ENCODE assay signal across 39 cellular contexts in the genomic region with DNA sequence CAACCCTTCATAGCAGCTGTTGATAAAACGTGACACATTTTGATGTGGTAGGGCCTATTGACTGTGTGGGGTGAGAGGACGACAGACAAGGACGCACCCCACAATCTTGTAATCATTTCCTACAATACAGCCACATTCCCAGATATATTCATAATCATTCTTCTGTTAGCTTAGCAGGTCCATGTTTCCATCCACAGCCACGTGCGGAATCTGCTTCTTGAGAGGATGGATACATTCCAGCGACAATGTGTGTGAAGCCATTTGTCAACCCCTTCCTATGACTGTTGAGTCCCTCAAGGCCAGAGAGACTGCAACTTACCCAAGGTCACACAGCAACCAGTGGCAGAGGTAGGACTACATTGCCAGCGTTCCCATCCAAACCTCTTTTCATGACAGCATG.
"Had no signal": no experiment of that assay in that cellular context is flagged by ENCODE, and none has a peak within 500 bp of the region (broad histone marks: within the 10 kb centered on the region; RNA-seq: fewer than 3 reads in every experiment).

No MANE protein-coding gene starts in this region.

- H3K36me3 Mint-ChIP-seq: activated CD4-positive, alpha-beta memory T cell treated with anti-CD3 and anti-CD28 coated beads for 36 hours; activated naive CD4-positive, alpha-beta T cell treated with anti-CD3 and anti-CD28 coated beads, Interleukin-2, amount 10 ng/mL, durations not matched to agents 7 days and 5 days; activated naive CD4-positive, alpha-beta T cell treated with anti-CD3 and anti-CD28 coated beads, Interleukin-2, amount 50 U/mL, for 24 hours; activated naive CD8-positive, alpha-beta T cell; activated naive CD8-positive, alpha-beta T cell treated with anti-CD3 and anti-CD28 coated beads, Interleukin-2, amount 10 ng/mL, durations not matched to agents 7 days and 5 days; brain had no signal

- ATAC-seq: activated CD8-positive, alpha-beta T cell treated with anti-CD3 and anti-CD28 coated beads for 36 hours; activated naive CD8-positive, alpha-beta T cell treated with anti-CD3 and anti-CD28 coated beads, Interleukin-2, amount 50 U/mL, for 24 hours; activated T-cell treated with anti-CD3 and anti-CD28 coated beads, Interleukin-2, amount 50 U/mL, for 4 hours; activated T-cell treated with anti-CD3 and anti-CD28 coated beads, Interleukin-2, amount 50 U/mL, for 72 hours; activated T-helper 17 cell treated with anti-CD3 and anti-CD28 coated beads, Interleukin-2, amount 50 U/mL, for 72 hours had no signal

- H3K27me3 ChIP-seq: ascending aorta, cardiac muscle cell had no signal

- H3K4me1 Mint-ChIP-seq: activated B cell treated with CpG ODN at 0.5 μM for 24 hours; activated CD4-positive, alpha-beta T cell treated with anti-CD3 and anti-CD28 coated beads, Interleukin-2, amount 10 ng/mL, durations not matched to agents 24 days and 14 days; activated naive CD4-positive, alpha-beta T cell treated with anti-CD3 and anti-CD28 coated beads, Interleukin-2, amount 10 ng/mL, durations not matched to agents 7 days and 5 days; activated naive CD4-positive, alpha-beta T cell treated with anti-CD3 and anti-CD28 coated beads, Interleukin-2, amount 50 U/mL, for 24 hours; activated naive CD8-positive, alpha-beta T cell treated with anti-CD3 and anti-CD28 coated beads, Interleukin-2, amount 10 ng/mL, durations not matched to agents 7 days and 5 days; activated naive CD8-positive, alpha-beta T cell treated with anti-CD3 and anti-CD28 coated beads, Interleukin-2, amount 50 U/mL, for 24 hours; activated T-helper 17 cell treated with anti-CD3 and anti-CD28 coated beads, Interleukin-2, amount 50 U/mL, for 72 hours; brain; central memory CD8-positive, alpha-beta T cell had no signal

- H3K4me1 ChIP-seq: ascending aorta had no signal

- H3K9me3 ChIP-seq: ascending aorta had no signal

- H3K36me3 ChIP-seq: ascending aorta, cardiac muscle cell had no signal

- H3K27me3 Mint-ChIP-seq: activated B cell treated with CpG ODN at 0.5 μM for 24 hours; activated CD4-positive, alpha-beta memory T cell treated with anti-CD3 and anti-CD28 coated beads for 36 hours; activated CD8-positive, alpha-beta T cell treated with anti-CD3 and anti-CD28 coated beads for 36 hours; activated naive CD4-positive, alpha-beta T cell treated with anti-CD3 and anti-CD28 coated beads, Interleukin-2, amount 50 U/mL, for 24 hours; activated naive CD8-positive, alpha-beta T cell; activated naive CD8-positive, alpha-beta T cell treated with anti-CD3 and anti-CD28 coated beads, Interleukin-2, amount 10 ng/mL, durations not matched to agents 7 days and 5 days; activated naive CD8-positive, alpha-beta T cell treated with anti-CD3 and anti-CD28 coated beads, Interleukin-2, amount 50 U/mL, for 24 hours; activated T-helper 17 cell treated with anti-CD3 and anti-CD28 coated beads, Interleukin-2, amount 50 U/mL, for 72 hours; central memory CD8-positive, alpha-beta T cell had no signal

- H3K4me3 ChIP-seq: ascending aorta, cardiac muscle cell had no signal

- H3K27ac ChIP-seq: ascending aorta, cardiac muscle cell, VCaP had no signal

- H3K9me3 Mint-ChIP-seq: activated B cell treated with CpG ODN at 0.5 μM for 24 hours; activated CD4-positive, alpha-beta memory T cell treated with anti-CD3 and anti-CD28 coated beads for 36 hours; activated CD4-positive, alpha-beta T cell treated with anti-CD3 and anti-CD28 coated beads, Interleukin-2, amount 10 ng/mL, durations not matched to agents 24 days and 14 days; activated CD8-positive, alpha-beta T cell treated with anti-CD3 and anti-CD28 coated beads for 36 hours; activated naive CD4-positive, alpha-beta T cell treated with anti-CD3 and anti-CD28 coated beads, Interleukin-2, amount 10 ng/mL, durations not matched to agents 7 days and 5 days; activated naive CD4-positive, alpha-beta T cell treated with anti-CD3 and anti-CD28 coated beads, Interleukin-2, amount 50 U/mL, for 24 hours; activated naive CD8-positive, alpha-beta T cell treated with anti-CD3 and anti-CD28 coated beads, Interleukin-2, amount 10 ng/mL, durations not matched to agents 7 days and 5 days; activated naive CD8-positive, alpha-beta T cell treated with anti-CD3 and anti-CD28 coated beads, Interleukin-2, amount 50 U/mL, for 24 hours; activated T-cell treated with anti-CD3 and anti-CD28 coated beads, Interleukin-2, amount 50 U/mL, for 4 hours; activated T-cell treated with anti-CD3 and anti-CD28 coated beads, Interleukin-2, amount 50 U/mL, for 72 hours; activated T-helper 1 cell treated with anti-CD3 and anti-CD28 coated beads, Interleukin-12 subunit alpha, Interleukin-12 subunit beta, Interleukin-2, Interleukin-4 antibody, amounts not matched to agents 30 ng/mL and 10 ng/mL and 1 ng/mL, durations not matched to agents 14 hours and 24 hours and 36 hours; activated T-helper 17 cell treated with anti-CD3 and anti-CD28 coated beads, Interleukin-2, amount 50 U/mL, for 72 hours; central memory CD8-positive, alpha-beta T cell; T-helper 1 cell treated with Interleukin-12 subunit alpha and Interleukin-12 subunit beta and Interleukin-4 antibody, amounts not matched to agents 30 μg/mL and 1 μg/mL, for 36 hours; T-helper 2 cell treated with Interferon-gamma antibody and Interleukin-4, amounts not matched to agents 5 μg/mL and 100 μg/mL, for 36 hours had no signal

- FAIRE-seq: bronchial epithelial cell, TTC549 had no signal

- H3K4me3 Mint-ChIP-seq: activated B cell treated with CpG ODN at 0.5 μM for 24 hours; activated CD4-positive, alpha-beta memory T cell treated with anti-CD3 and anti-CD28 coated beads for 36 hours; activated CD4-positive, alpha-beta T cell treated with anti-CD3 and anti-CD28 coated beads, Interleukin-2, amount 10 ng/mL, durations not matched to agents 24 days and 14 days; activated CD8-positive, alpha-beta T cell treated with anti-CD3 and anti-CD28 coated beads for 36 hours; activated naive CD4-positive, alpha-beta T cell treated with anti-CD3 and anti-CD28 coated beads, Interleukin-2, amount 10 ng/mL, durations not matched to agents 7 days and 5 days; activated naive CD4-positive, alpha-beta T cell treated with anti-CD3 and anti-CD28 coated beads, Interleukin-2, amount 50 U/mL, for 24 hours; activated naive CD8-positive, alpha-beta T cell; activated naive CD8-positive, alpha-beta T cell treated with anti-CD3 and anti-CD28 coated beads, Interleukin-2, amount 10 ng/mL, durations not matched to agents 7 days and 5 days; activated naive CD8-positive, alpha-beta T cell treated with anti-CD3 and anti-CD28 coated beads, Interleukin-2, amount 50 U/mL, for 24 hours; activated T-cell treated with anti-CD3 and anti-CD28 coated beads, Interleukin-2, amount 50 U/mL, for 4 hours; activated T-cell treated with anti-CD3 and anti-CD28 coated beads, Interleukin-2, amount 50 U/mL, for 72 hours; activated T-helper 1 cell treated with anti-CD3 and anti-CD28 coated beads, Interleukin-12 subunit alpha, Interleukin-12 subunit beta, Interleukin-2, Interleukin-4 antibody, amounts not matched to agents 30 ng/mL and 10 ng/mL and 1 ng/mL, durations not matched to agents 14 hours and 24 hours and 36 hours; activated T-helper 17 cell treated with anti-CD3 and anti-CD28 coated beads, Interleukin-2, amount 50 U/mL, for 72 hours; brain; central memory CD8-positive, alpha-beta T cell; T-helper 1 cell treated with Interleukin-12 subunit alpha and Interleukin-12 subunit beta and Interleukin-4 antibody, amounts not matched to agents 30 μg/mL and 1 μg/mL, for 36 hours; T-helper 2 cell treated with Interferon-gamma antibody and Interleukin-4, amounts not matched to agents 5 μg/mL and 100 μg/mL, for 36 hours had no signal

- H3K27ac Mint-ChIP-seq: activated B cell treated with CpG ODN at 0.5 μM for 24 hours; activated CD4-positive, alpha-beta memory T cell treated with anti-CD3 and anti-CD28 coated beads for 36 hours; activated CD4-positive, alpha-beta T cell treated with anti-CD3 and anti-CD28 coated beads, Interleukin-2, amount 10 ng/mL, durations not matched to agents 24 days and 14 days; activated CD8-positive, alpha-beta T cell treated with anti-CD3 and anti-CD28 coated beads for 36 hours; activated naive CD4-positive, alpha-beta T cell treated with anti-CD3 and anti-CD28 coated beads, Interleukin-2, amount 10 ng/mL, durations not matched to agents 7 days and 5 days; activated naive CD4-positive, alpha-beta T cell treated with anti-CD3 and anti-CD28 coated beads, Interleukin-2, amount 50 U/mL, for 24 hours; activated naive CD8-positive, alpha-beta T cell; activated naive CD8-positive, alpha-beta T cell treated with anti-CD3 and anti-CD28 coated beads, Interleukin-2, amount 10 ng/mL, durations not matched to agents 7 days and 5 days; activated naive CD8-positive, alpha-beta T cell treated with anti-CD3 and anti-CD28 coated beads, Interleukin-2, amount 50 U/mL, for 24 hours; activated T-cell treated with anti-CD3 and anti-CD28 coated beads, Interleukin-2, amount 50 U/mL, for 72 hours; activated T-helper 1 cell treated with anti-CD3 and anti-CD28 coated beads, Interleukin-12 subunit alpha, Interleukin-12 subunit beta, Interleukin-2, Interleukin-4 antibody, amounts not matched to agents 30 ng/mL and 10 ng/mL and 1 ng/mL, durations not matched to agents 14 hours and 24 hours and 36 hours; activated T-helper 17 cell treated with anti-CD3 and anti-CD28 coated beads, Interleukin-2, amount 50 U/mL, for 72 hours; brain; T-helper 1 cell treated with Interleukin-12 subunit alpha and Interleukin-12 subunit beta and Interleukin-4 antibody, amounts not matched to agents 30 μg/mL and 1 μg/mL, for 36 hours; T-helper 2 cell treated with Interferon-gamma antibody and Interleukin-4, amounts not matched to agents 5 μg/mL and 100 μg/mL, for 36 hours had no signal

- DNase-seq: activated B cell treated with CpG ODN at 0.5 μM for 24 hours; activated CD4-positive, alpha-beta memory T cell treated with anti-CD3 and anti-CD28 coated beads for 36 hours; activated CD4-positive, alpha-beta T cell treated with anti-CD3 and anti-CD28 coated beads for 4 hours; activated CD4-positive, alpha-beta T cell treated with anti-CD3 and anti-CD28 coated beads, Interleukin-2, amount 10 ng/mL, durations not matched to agents 24 days and 14 days; activated CD4-positive, alpha-beta T cell treated with anti-CD3 and anti-CD28 coated beads, Interleukin-2, amount 50 U/mL, for 1 hour; activated CD4-positive, alpha-beta T cell treated with anti-CD3 and anti-CD28 coated beads, Interleukin-2, amount 50 U/mL, for 4 hours; activated CD4-positive, CD25-positive, alpha-beta regulatory T cell treated with anti-CD3 and anti-CD28 coated beads, Interleukin-2, amount 50 U/mL, for 72 hours; activated CD8-positive, alpha-beta memory T cell treated with anti-CD3 and anti-CD28 coated beads, Interleukin-2, amount 50 U/mL, for 4 hours; activated CD8-positive, alpha-beta T cell treated with anti-CD3 and anti-CD28 coated beads for 36 hours; activated effector memory CD4-positive, alpha-beta T cell treated with Interleukin-2 at 50 U/mL for 16 hours; activated gamma-delta T cell; activated naive CD4-positive, alpha-beta T cell treated with anti-CD3 and anti-CD28 coated beads, Interleukin-2, amount 10 ng/mL, durations not matched to agents 7 days and 5 days; activated naive CD4-positive, alpha-beta T cell treated with Interleukin-2 at 50 U/mL for 16 hours; activated naive CD8-positive, alpha-beta T cell treated with anti-CD3 and anti-CD28 coated beads, Interleukin-2, amount 10 ng/mL, durations not matched to agents 7 days and 5 days; activated naive CD8-positive, alpha-beta T cell treated with anti-CD3 and anti-CD28 coated beads, Interleukin-2, amount 50 U/mL, for 24 hours; activated T-cell treated with anti-CD3 and anti-CD28 coated beads for 4 hours; activated T-cell treated with anti-CD3 and anti-CD28 coated beads, Interleukin-2, amount 50 U/mL, for 1 hour; activated T-cell treated with anti-CD3 and anti-CD28 coated beads, Interleukin-2, amount 50 U/mL, for 4 hours; activated T-cell treated with anti-CD3 and anti-CD28 coated beads, Interleukin-2, amount 50 U/mL, for 72 hours; amygdala; anterior cingulate cortex; caudate nucleus; cerebellar nuclear complex; T-helper 1 cell; T-helper 2 cell; T-helper 9 cell had no signal
